Comparison of ENCODE assay signal across 8 cellular contexts in genomic region chr19:17860331-17860992, GRCh38. TPM values are rescaled to one million over a fixed set of nuclear protein-coding genes. Genes with fewer than 3 reads are reported as not detected.
DNase-seq lines count a peak whose midpoint lies in the region; ATAC-seq and TF ChIP-seq lines count a peak whose summit lies in the region.

No MANE protein-coding gene starts in this region.

- no peak for TF ChIP-seq POLR2A in gastrocnemius medialis (IDR thresholded peaks at IDR 0.05)

- intact Hi-C loops in gastrocnemius medialis (cut with DNase I; ENCODE audit: low total_unique reads): no loop called here

- TF ChIP-seq CTCF in SU-DHL-6 (IDR thresholded peaks at IDR 0.05; ENCODE audit: insufficient read depth, low read length, poor library complexity, severe bottlenecking): no peak
- no peak for TF ChIP-seq CTCF in fibroblast of villous mesenchyme (IDR thresholded peaks at IDR 0.05; ENCODE audit: insufficient read depth, low read depth, low read length)
- TF ChIP-seq CTCF in gastrocnemius medialis (IDR thresholded peaks at IDR 0.05 in 4 of 5, conservative IDR thresholded peaks at IDR 0.05 in 1 of 5): no peak

- peak overlapping the region; percentile 45 for H3K27ac ChIP-seq in SU-DHL-6 (ENCODE audit: low read depth, low read length)
- peak overlapping the region; percentile 87 to 96 (median 94) for H3K27ac ChIP-seq in gastrocnemius medialis

- no peak overlapping the region for H2AFZ ChIP-seq in SU-DHL-6 (ENCODE audit: low read depth, low read length, severe bottlenecking)

- peak overlapping the region; percentile 85 for H3K9ac ChIP-seq in SU-DHL-6 (ENCODE audit: low read length)

- peaks cover 5% of the 10 kb centered on the region; the same call in 1 of the 2 replicates for H4K20me1 ChIP-seq in SU-DHL-6 (ENCODE audit: low read depth, low read length)

- ATAC-seq in gastrocnemius medialis (no peak), GM18858 (IDR thresholded peaks at IDR 0.05; ENCODE audit: unreplicated experiment) (no peak)

- H3K4me3 ChIP-seq in H7 (ENCODE audit: insufficient read depth, low read depth, low read length): peak overlapping the region; percentile 98
- peak overlapping the region; percentile 90 for H3K4me3 ChIP-seq in SU-DHL-6 (ENCODE audit: insufficient read depth, low read length, poor library complexity, severe bottlenecking)
- peak overlapping the region; percentile 94 for H3K4me3 ChIP-seq in fibroblast of villous mesenchyme (ENCODE audit: low read depth, low read length)
- peak overlapping the region; percentile 91 to 100 (median 94) for H3K4me3 ChIP-seq in gastrocnemius medialis

- H3K9me3 ChIP-seq in SU-DHL-6 (ENCODE audit: insufficient read depth, low read length): no peaks in the 10 kb centered on the region
- no peaks in the 10 kb centered on the region for H3K9me3 ChIP-seq in gastrocnemius medialis

- peaks cover 21 to 35% of the 10 kb centered on the region in 2 donors for H3K4me1 ChIP-seq in gastrocnemius medialis

- in situ Hi-C loops in gastrocnemius medialis (cut with MboI; ENCODE audit: low sequenced_read_pairs in 4 of 4): loop anchor here in 3 of 4 donors (5.0 to 25.0 kb wide), 3 partner anchors 72 to 134 kb away; partner anchors contain the start of gene CCDC124 (in 1 of the 3)

- peak overlapping the region; percentile 88 for H3K4me2 ChIP-seq in SU-DHL-6 (ENCODE audit: low read depth, low read length, poor library complexity, severe bottlenecking)

- peaks cover 48% of the 10 kb centered on the region for H3F3A ChIP-seq in SU-DHL-6 (ENCODE audit: insufficient read depth)

- H3K36me3 ChIP-seq in H7 (replicated peaks; ENCODE audit: control insufficient read depth, insufficient read depth, low read length) (peaks cover 32% of the 10 kb centered on the region), SU-DHL-6 (ENCODE audit: low read length) (peaks cover 23% of the 10 kb centered on the region), gastrocnemius medialis (peaks cover 0 to 39% of the 10 kb centered on the region in 2 donors)

- H3K9me2 ChIP-seq in SU-DHL-6 (replicated peaks; ENCODE audit: insufficient read depth, low read length): no peaks in the 10 kb centered on the region

- no peaks in the 10 kb centered on the region for H3K27me3 ChIP-seq in H7 (ENCODE audit: control insufficient read depth, insufficient read depth, low read length)
- no peaks in the 10 kb centered on the region for H3K27me3 ChIP-seq in SU-DHL-6 (ENCODE audit: low read length)
- H3K27me3 ChIP-seq in gastrocnemius medialis: no peaks in the 10 kb centered on the region

- DNase-seq in H7: no peak
- no peak for DNase-seq in fibroblast of villous mesenchyme (ENCODE audit: low read depth)
- DNase-seq in gastrocnemius medialis: no peak
- no peak for DNase-seq in NCI-H748 treated with DMSO at 0.1 percent for 48 hours (lab: John Stamatoyannopoulos, UW)
- no peak for DNase-seq in GOT3 (lab: John Stamatoyannopoulos, UW)
- no peak for DNase-seq in pons (ENCODE audit: low spot score)

- peaks cover 23% of the 10 kb centered on the region for H3K79me2 ChIP-seq in SU-DHL-6 (ENCODE audit: insufficient read depth, low read length)

RNA-seq across cellular contexts. Expression of gene RPL18A, which starts 0.8 kb away (rescaled TPM):
- 2,178 and 2,213 TPM in 2 replicates for total RNA-seq in H7 (2014; rRNA removed; shearing (Covaris generic))
- total RNA-seq in fibroblast of villous mesenchyme (686 and 964 TPM in 2 replicates), gastrocnemius medialis (1,000 to 10,000 TPM; 1,094 to 1,320 (median 1,226) TPM)

RNA-seq across cellular contexts. Expression of gene SLC5A5, which starts 11.3 kb away (rescaled TPM):
- total RNA-seq in H7 (2014; rRNA removed; shearing (Covaris generic)): 1.5 and 1.6 TPM in 2 replicates
- total RNA-seq in fibroblast of villous mesenchyme (not detected in 2 replicates), gastrocnemius medialis (not detected)

RNA-seq across cellular contexts. Expression of gene JAK3, which starts 12.7 kb away (rescaled TPM):
- 2.5 and 2.7 TPM in 2 replicates for total RNA-seq in H7 (2014; rRNA removed; shearing (Covaris generic))
- total RNA-seq in fibroblast of villous mesenchyme (6.1 and 7.8 TPM in 2 replicates), gastrocnemius medialis (1 to 10 TPM in 2 of 4 donors, under 1 TPM in 2; 0.55 to 1.6 (median 1.2) TPM)

RNA-seq across cellular contexts. Expression of gene INSL3, which starts 39.1 kb away (rescaled TPM):
- 0.33 TPM in 1 of 2 replicates, not detected in the other for total RNA-seq in H7 (2014; rRNA removed; shearing (Covaris generic))
- total RNA-seq in fibroblast of villous mesenchyme (not detected in 2 replicates), gastrocnemius medialis (not detected)
